ENCODE assay signal across 17 cellular contexts in the genomic region with DNA sequence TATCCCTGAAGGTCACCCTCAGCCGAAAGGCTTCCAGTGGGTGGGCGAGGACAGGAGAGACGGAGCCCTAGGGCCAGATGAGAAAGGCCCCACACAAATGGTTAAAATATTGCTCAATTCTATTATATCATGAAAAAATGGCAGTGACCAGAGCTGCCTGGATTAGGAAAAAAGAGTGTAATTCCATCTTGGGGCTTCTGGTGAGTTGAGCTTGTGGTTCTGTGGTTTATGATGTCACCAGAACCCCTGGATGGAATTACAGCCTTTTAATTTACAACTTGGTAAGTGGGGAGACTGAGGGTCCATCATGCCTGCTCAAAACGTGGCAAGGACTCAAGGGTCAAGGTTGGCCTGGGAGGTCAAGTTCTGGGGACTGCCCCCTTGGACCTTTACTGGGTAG. TPM values are rescaled to one million over a fixed set of nuclear protein-coding genes. Genes with fewer than 3 reads are reported as not detected.
DNase-seq lines count a peak whose midpoint lies in the region; TF ChIP-seq lines count a peak whose summit lies in the region.
"Had no signal": no experiment of that assay in that cellular context is flagged by ENCODE, and none has a peak within 500 bp of the region (broad histone marks: within the 10 kb centered on the region; RNA-seq: fewer than 3 reads in every experiment).

No MANE protein-coding gene starts in this region.

- H3K36me3 ChIP-seq in adrenal gland (replicated peaks in 1 of 2) (no peaks in the 10 kb centered on the region), spleen (no peaks in the 10 kb centered on the region)
- H3K36me3 ChIP-seq: BLaER1, SJCRH30 had no signal

- H3K27ac ChIP-seq in coronary artery: no peak overlapping the region
- no peak overlapping the region for H3K27ac ChIP-seq in adrenal gland
- H3K27ac ChIP-seq in spleen: no peak overlapping the region
- H3K27ac ChIP-seq: BLaER1, RWPE1, SJCRH30 had no signal

- no peak for TF ChIP-seq CTCF in coronary artery (IDR thresholded peaks at IDR 0.05)
- no peak for TF ChIP-seq CTCF in adrenal gland (IDR thresholded peaks at IDR 0.05)
- no peak for TF ChIP-seq CTCF in spleen (IDR thresholded peaks at IDR 0.05 in 8 of 11, conservative IDR thresholded peaks at IDR 0.05 in 3 of 11)

- H3K4me1 ChIP-seq in adrenal gland (replicated peaks in 1 of 2) (no peaks in the 10 kb centered on the region), spleen (no peaks in the 10 kb centered on the region)
- H3K4me1 ChIP-seq: BLaER1 had no signal

- no peak overlapping the region for H3K4me3 ChIP-seq in coronary artery
- H3K4me3 ChIP-seq in adrenal gland: no peak overlapping the region
- H3K4me3 ChIP-seq in spleen: no peak overlapping the region
- H3K4me3 ChIP-seq: BLaER1, GM12878, SJCRH30 had no signal

- peak; percentile 44 for DNase-seq in H4 (ENCODE audit: low spot score)
- DNase-seq in RPMI7951 (ENCODE audit: low read depth): peak; percentile 30
- peak; percentile 62 for DNase-seq in coronary artery (ENCODE audit: low spot score)
- no peak for DNase-seq in adrenal gland
- no peak for DNase-seq in HK-2 (ENCODE audit: unreplicated experiment)
- DNase-seq in occipital lobe (lab: John Stamatoyannopoulos, UW): no peak
- DNase-seq in spleen: no peak
- DNase-seq: CD8-positive, alpha-beta T cell; GDM1; Kasumi-1; NCI-H1436; NCI-H2029; NCI-H774 had no signal

- H3K27me3 ChIP-seq in adrenal gland: peaks cover 6% of the 10 kb centered on the region
- peaks cover 0 to 22% (median 0%) of the 10 kb centered on the region in 7 donors for H3K27me3 ChIP-seq in spleen (replicated peaks in 1 of 7)
- H3K27me3 ChIP-seq: BLaER1 had no signal

- H3K9me3 ChIP-seq in adrenal gland (replicated peaks in 1 of 3) (no peaks in the 10 kb centered on the region), spleen (peaks cover 0 to 7% (median 0%) of the 10 kb centered on the region in 8 donors)
- H3K9me3 ChIP-seq: BLaER1, SJCRH30 had no signal

- TF ChIP-seq POLR2A in adrenal gland (IDR thresholded peaks at IDR 0.05) (no peak), spleen (IDR thresholded peaks at IDR 0.05) (no peak)

- 74 to 82% (median 80%) methylated on average over 4 of the region's 4 CpGs for WGBS in adrenal gland, 4 donors
- WGBS in spleen, 5 donors: 71 to 77% (median 75%) methylated on average over 4 of the region's 4 CpGs

- intact Hi-C loops in adrenal gland (cut with DNase I): no loop called here
- intact Hi-C loops in spleen (cut with DNase I; ENCODE audit: low total_unique reads): no loop called here

RNA-seq across cellular contexts. Expression of gene STC2, which starts 55.5 kb away (rescaled TPM):
- total RNA-seq in H4 (2014; rRNA removed; shearing (Covaris generic)): 36.6 and 43.8 TPM in 2 replicates
- total RNA-seq in RPMI7951 (2014; rRNA removed; shearing (Covaris generic)): 46.1 and 68.5 TPM in 2 replicates
- total RNA-seq in adrenal gland (1 to 10 TPM in 5 of 8 donors, under 1 TPM in 3; 0.40 to 3.5 (median 1.6) TPM), occipital lobe (0.31 TPM), spleen (10 to 100 TPM in 6 of 7 donors, 1 to 10 TPM in 1; 4.7 to 71.6 (median 30.3) TPM)
- polyA plus RNA-seq in adrenal gland (1 to 10 TPM in 1 of 3 donors, under 1 TPM in 2; 0.54 to 1.2 (median 0.88) TPM), spleen (1 to 10 TPM in 2 of 3 donors, under 1 TPM in 1; 0.80 to 3.2 (median 1.0) TPM)
- total RNA-seq: CD8-positive, alpha-beta T cell had no signal

Comparison
In these comparisons a context has a peak if more than half of its experiments do, and no peak if none do; other contexts are left out.
1. DNase-seq: peak in H4 (single experiment), RPMI7951 (single experiment) and coronary artery (single experiment); none in adrenal gland (0 of 7), HK-2 (single experiment), occipital lobe (single experiment) and spleen (single experiment).